In the genomic region with DNA sequence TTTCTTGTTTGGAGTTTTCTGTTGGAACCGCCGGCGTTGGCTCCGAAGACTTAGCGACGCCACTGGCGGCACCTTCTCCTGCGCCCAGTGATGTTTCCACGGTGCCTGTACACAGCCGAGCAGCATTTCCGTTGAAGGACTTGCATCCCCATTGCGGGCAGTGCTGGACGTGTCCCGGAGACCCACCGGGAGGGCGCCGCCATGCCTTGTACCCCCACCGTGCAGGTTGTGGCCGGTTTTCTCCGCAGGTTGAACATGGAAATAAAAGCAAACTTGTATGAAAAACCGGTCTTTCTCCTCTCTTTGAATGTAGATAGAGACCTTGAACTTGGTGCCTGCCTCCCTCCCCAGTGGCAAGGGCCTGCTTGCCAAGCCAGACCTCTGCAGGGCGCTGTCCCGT, we compare ENCODE assay signal across 26 cellular contexts.
"Had no signal": no experiment of that assay in that cellular context is flagged by ENCODE, and none has a peak within 500 bp of the region (broad histone marks: within the 10 kb centered on the region; RNA-seq: fewer than 3 reads in every experiment).

No MANE protein-coding gene starts in this region.

- H3K27ac Mint-ChIP-seq: activated CD8-positive, alpha-beta T cell treated with anti-CD3 and anti-CD28 coated beads for 36 hours; activated naive CD4-positive, alpha-beta T cell treated with anti-CD3 and anti-CD28 coated beads, Interleukin-2, amount 50 U/mL, for 24 hours; activated T-helper 2 cell treated with anti-CD3 and anti-CD28 coated beads, Interferon-gamma antibody, Interleukin-2, Interleukin-4, amounts not matched to agents 10 μg/mL and 5 μg/mL and 100 μg/mL, durations not matched to agents 14 hours and 24 hours and 36 hours; nephron; stimulated activated naive CD8-positive, alpha-beta T cell treated with anti-CD3 and anti-CD28 coated beads, Interleukin-15, Interleukin-2, amounts not matched to agents 100 ng/mL and 50 ng/mL, for 24 hours; T-helper 17 cell; type B pancreatic cell had no signal

- H3K9me3 ChIP-seq: left lung, lower lobe of right lung, pancreas, psoas muscle, thoracic aorta, uterus had no signal

- H3K27me3 Mint-ChIP-seq: activated CD8-positive, alpha-beta T cell treated with anti-CD3 and anti-CD28 coated beads for 36 hours; activated naive CD4-positive, alpha-beta T cell treated with anti-CD3 and anti-CD28 coated beads, Interleukin-2, amount 50 U/mL, for 24 hours; brain; stimulated activated naive CD8-positive, alpha-beta T cell treated with anti-CD3 and anti-CD28 coated beads, Interleukin-15, Interleukin-2, amounts not matched to agents 100 ng/mL and 50 ng/mL, for 24 hours; T-helper 17 cell; type B pancreatic cell had no signal

- H3K4me3 ChIP-seq: coronary artery, dorsolateral prefrontal cortex, left lung, lower lobe of right lung, pancreas, psoas muscle, thoracic aorta, uterus had no signal

- H3K36me3 ChIP-seq: uterus had no signal

- DNase-seq: activated CD4-positive, alpha-beta T cell treated with anti-CD3 and anti-CD28 coated beads, Interleukin-2, amount 50 U/mL, for 1 hour; activated CD4-positive, CD25-positive, alpha-beta regulatory T cell treated with anti-CD3 and anti-CD28 coated beads, Interleukin-2, amount 50 U/mL, for 72 hours; activated CD8-positive, alpha-beta T cell treated with anti-CD3 and anti-CD28 coated beads for 36 hours; activated T-cell treated with anti-CD3 and anti-CD28 coated beads, Interleukin-2, amount 50 U/mL, for 48 hours; aorta; dorsolateral prefrontal cortex; effector memory CD4-positive, alpha-beta T cell; foreskin fibroblast; lower lobe of right lung; mesendoderm; psoas muscle; stimulated activated CD4-positive, alpha-beta T cell treated with anti-CD3 and anti-CD28 coated beads, Interleukin-2, amount 100 ng/mL, for 48 hours; T-helper 17 cell; T1000; uterus; WERI-Rb-1 had no signal

- H3K27ac ChIP-seq: coronary artery, dorsolateral prefrontal cortex, left lung, lower lobe of right lung, pancreas, psoas muscle, thoracic aorta, uterus, WERI-Rb-1 had no signal

- H3K4me1 ChIP-seq: left lung, lower lobe of right lung, psoas muscle, uterus had no signal

- ATAC-seq: activated CD8-positive, alpha-beta T cell treated with anti-CD3 and anti-CD28 coated beads for 36 hours; left lung; lower lobe of right lung; pancreas; T-helper 17 cell had no signal

- H3K9me3 Mint-ChIP-seq: activated CD8-positive, alpha-beta T cell treated with anti-CD3 and anti-CD28 coated beads for 36 hours; activated naive CD4-positive, alpha-beta T cell treated with anti-CD3 and anti-CD28 coated beads, Interleukin-2, amount 50 U/mL, for 24 hours; activated T-helper 2 cell treated with anti-CD3 and anti-CD28 coated beads, Interferon-gamma antibody, Interleukin-2, Interleukin-4, amounts not matched to agents 10 μg/mL and 5 μg/mL and 100 μg/mL, durations not matched to agents 14 hours and 24 hours and 36 hours; brain; nephron; stimulated activated naive CD8-positive, alpha-beta T cell treated with anti-CD3 and anti-CD28 coated beads, Interleukin-15, Interleukin-2, amounts not matched to agents 100 ng/mL and 50 ng/mL, for 24 hours; type B pancreatic cell had no signal

- H3K4me3 Mint-ChIP-seq: activated CD8-positive, alpha-beta T cell treated with anti-CD3 and anti-CD28 coated beads for 36 hours; activated naive CD4-positive, alpha-beta T cell treated with anti-CD3 and anti-CD28 coated beads, Interleukin-2, amount 50 U/mL, for 24 hours; brain; nephron; stimulated activated naive CD8-positive, alpha-beta T cell treated with anti-CD3 and anti-CD28 coated beads, Interleukin-15, Interleukin-2, amounts not matched to agents 100 ng/mL and 50 ng/mL, for 24 hours; T-helper 17 cell; type B pancreatic cell had no signal

- H3K27me3 ChIP-seq: dorsolateral prefrontal cortex, left lung, pancreas, uterus had no signal

- H3K4me1 Mint-ChIP-seq: activated naive CD4-positive, alpha-beta T cell treated with anti-CD3 and anti-CD28 coated beads, Interleukin-2, amount 50 U/mL, for 24 hours; nephron had no signal
